In the genomic region with DNA sequence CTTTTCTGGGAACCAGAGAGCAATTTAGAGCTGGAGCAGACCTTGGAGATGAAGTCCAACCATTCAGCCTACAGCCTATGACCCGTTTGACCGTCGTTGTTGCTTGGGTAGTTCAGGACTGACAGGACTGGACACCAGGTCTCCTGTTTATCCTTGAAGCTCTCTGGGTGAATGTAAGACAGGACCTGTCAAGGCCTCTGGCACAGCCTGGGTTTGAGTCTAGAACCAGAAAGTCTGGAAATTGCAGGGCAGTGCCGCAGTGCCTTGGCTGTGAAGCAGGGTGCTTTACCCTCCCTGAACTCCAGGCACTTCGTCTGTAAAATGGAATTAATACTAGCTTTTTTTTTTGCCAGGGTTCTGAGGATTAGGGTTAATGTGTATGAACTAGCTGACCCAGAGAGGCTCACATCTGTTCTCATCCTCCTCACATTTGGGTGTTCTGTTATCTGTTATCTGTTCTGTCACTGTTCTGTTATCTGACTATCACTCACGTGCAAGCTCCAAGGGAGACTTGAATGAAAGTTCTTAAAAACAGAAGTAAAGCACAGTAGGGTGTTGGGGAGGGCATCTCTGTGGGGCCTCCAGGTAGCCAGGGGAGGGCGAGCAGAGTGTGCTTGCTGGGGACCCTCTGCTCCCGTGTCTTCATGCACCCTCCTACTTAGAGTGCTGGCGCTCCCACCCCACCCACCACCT, we compare ENCODE assay signal across 1 cellular context.
TF ChIP-seq lines count a peak whose summit lies in the region.

No MANE protein-coding gene starts in this region.

TF ChIP-seq in IMR-90, 13 proteins besides CTCF, POLR2A, EP300 and RAD21 (continued from another document):
- no peak for TF ChIP-seq MAZ (IDR thresholded peaks at IDR 0.05; ENCODE audit: borderline replicate concordance, low read depth, low read length)
- TF ChIP-seq NFE2L2 (IDR thresholded peaks at IDR 0.05; ENCODE audit: low read depth, low read length): no peak
- no peak for TF ChIP-seq RCOR1 (IDR thresholded peaks at IDR 0.05; ENCODE audit: insufficient replicate concordance, low read length)
- TF ChIP-seq CHD1 (IDR thresholded peaks at IDR 0.05; ENCODE audit: low read depth, low read length): no peak
- TF ChIP-seq BHLHE40 (IDR thresholded peaks at IDR 0.05; ENCODE audit: low read depth, low read length): no peak
- TF ChIP-seq, protein P1, sequence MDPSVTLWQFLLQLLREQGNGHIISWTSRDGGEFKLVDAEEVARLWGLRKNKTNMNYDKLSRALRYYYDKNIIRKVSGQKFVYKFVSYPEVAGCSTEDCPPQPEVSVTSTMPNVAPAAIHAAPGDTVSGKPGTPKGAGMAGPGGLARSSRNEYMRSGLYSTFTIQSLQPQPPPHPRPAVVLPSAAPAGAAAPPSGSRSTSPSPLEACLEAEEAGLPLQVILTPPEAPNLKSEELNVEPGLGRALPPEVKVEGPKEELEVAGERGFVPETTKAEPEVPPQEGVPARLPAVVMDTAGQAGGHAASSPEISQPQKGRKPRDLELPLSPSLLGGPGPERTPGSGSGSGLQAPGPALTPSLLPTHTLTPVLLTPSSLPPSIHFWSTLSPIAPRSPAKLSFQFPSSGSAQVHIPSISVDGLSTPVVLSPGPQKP (IDR thresholded peaks at IDR 0.05; ENCODE audit: borderline replicate concordance, low read depth, low read length): no peak
- TF ChIP-seq MXI1 (IDR thresholded peaks at IDR 0.05; ENCODE audit: borderline replicate concordance, low read depth, low read length): no peak
- no peak for TF ChIP-seq FOS (IDR thresholded peaks at IDR 0.05; ENCODE audit: low read depth, low read length)
- TF ChIP-seq CEBPB (IDR thresholded peaks at IDR 0.05; ENCODE audit: low read depth, low read length): no peak
- no peak for TF ChIP-seq SMC3 (IDR thresholded peaks at IDR 0.05; ENCODE audit: low read depth, low read length)
- no peak for TF ChIP-seq MAFK (IDR thresholded peaks at IDR 0.05; ENCODE audit: low read depth, low read length)
- TF ChIP-seq RFX5 (IDR thresholded peaks at IDR 0.05; ENCODE audit: low read depth, low read length): no peak
